ENCODE assay signal across 20 cellular contexts in genomic region chr11:106271126-106271525, GRCh38.
DNase-seq lines count a peak whose midpoint lies in the region; ATAC-seq and TF ChIP-seq lines count a peak whose summit lies in the region.
"Had no signal": no experiment of that assay in that cellular context is flagged by ENCODE, and none has a peak within 500 bp of the region (broad histone marks: within the 10 kb centered on the region; RNA-seq: fewer than 3 reads in every experiment).

No MANE protein-coding gene starts in this region.

- H3K27me3 ChIP-seq in neural progenitor cell, result no peaks in the 10 kb centered on the region
- H3K27me3 ChIP-seq: BE2C, SJSA1 had no signal

- no peak overlapping the region for H3K4me2 ChIP-seq in neural progenitor cell

- H3K27ac ChIP-seq in neural progenitor cell, result no peak overlapping the region
- H3K27ac ChIP-seq: SJSA1 had no signal

- DNase-seq in Caki2 (ENCODE audit: low read depth), result peak; percentile 7
- peak; percentile 85 for DNase-seq in astrocyte of the hippocampus (ENCODE audit: low read depth, low spot score)
- peak; percentile 86 for DNase-seq in kidney glomerular epithelial cell (lab: John Stamatoyannopoulos, UW)
- no peak for DNase-seq in neural progenitor cell (ENCODE audit: low spot score)
- DNase-seq in NCI-H748 treated with DMSO at 0.1 percent for 48 hours (lab: John Stamatoyannopoulos, UW), result no peak
- no peak for DNase-seq in cardiac septum (ENCODE audit: low spot score)
- no peak for DNase-seq in AG20443 (ENCODE audit: low spot score)
- DNase-seq: BE2C; H7; MM.1S; NCI-H1048; NCI-H1417 treated with DMSO at 0.1 percent for 48 hours; NCI-H187; NCI-H510A treated with DMSO at 0.1 percent for 48 hours; NCI-H774; NK-92 treated with Interleukin-12 subunit alpha and Interleukin-12 subunit beta, amount 100 ng/mL, for 24 hours had no signal

- H3K4me3 Mint-ChIP-seq in neural progenitor cell, result no peak overlapping the region

- peaks cover 4% of the 10 kb centered on the region for H3K4me1 ChIP-seq in neural progenitor cell
- H3K4me1 ChIP-seq: BE2C, SJSA1 had no signal

- H3K9ac ChIP-seq in neural progenitor cell, result no peak overlapping the region

- H3K9me3 Mint-ChIP-seq in neural progenitor cell, result peaks cover 16% of the 10 kb centered on the region

- peaks cover 6% of the 10 kb centered on the region for H3K4me1 Mint-ChIP-seq in neural progenitor cell

- no peaks in the 10 kb centered on the region for H3K9me3 ChIP-seq in neural progenitor cell (ENCODE audit: low read depth)
- H3K9me3 ChIP-seq: BE2C, SJSA1 had no signal

- intact Hi-C loops in cardiac septum (cut with DNase I), result no loop called here

- peak overlapping the region; percentile 26 for H2AFZ ChIP-seq in neural progenitor cell (replicated peaks)

- no peaks in the 10 kb centered on the region for H4K20me1 ChIP-seq in neural progenitor cell (ENCODE audit: low read depth)

- peaks cover 4% of the 10 kb centered on the region for H3F3A ChIP-seq in neural progenitor cell (ENCODE audit: low read depth)

- peaks cover 4% of the 10 kb centered on the region for H3K27me3 Mint-ChIP-seq in neural progenitor cell (ENCODE audit: insufficient read depth, low read depth)

- H3K27ac Mint-ChIP-seq in neural progenitor cell, result no peak overlapping the region

- ATAC-seq in HG02798 (IDR thresholded peaks at IDR 0.05; ENCODE audit: poor library complexity, unreplicated experiment), result no peak
- ATAC-seq: HepG2, K562 had no signal

- in situ Hi-C loops in Caki2 (cut with HindIII; ENCODE audit: low pct_unique_long_range_greater_than_20kb, low sequenced_read_pairs), result no loop called here

- no peak for TF ChIP-seq CTCF in neural progenitor cell (IDR thresholded peaks at IDR 0.05)

- H3K36me3 Mint-ChIP-seq in neural progenitor cell, result peaks cover 1% of the 10 kb centered on the region

- no peaks in the 10 kb centered on the region for H3K36me3 ChIP-seq in neural progenitor cell
- H3K36me3 ChIP-seq: BE2C, SJSA1 had no signal

- no peaks in the 10 kb centered on the region for H3K79me2 ChIP-seq in neural progenitor cell (ENCODE audit: low read depth)

- H3K4me3 ChIP-seq in neural progenitor cell, result no peak overlapping the region
- H3K4me3 ChIP-seq: K562, SJSA1 had no signal

Comparison
In these comparisons a context has a peak if more than half of its experiments do, and no peak if none do; other contexts are left out.
1. DNase-seq: peak in Caki2 (single experiment), astrocyte of the hippocampus (single experiment) and kidney glomerular epithelial cell (single experiment); none in neural progenitor cell (single experiment), NCI-H748 treated with DMSO at 0.1 percent for 48 hours (single experiment), cardiac septum (single experiment) and AG20443 (single experiment).